In genomic region chr1:113648478-113648877, GRCh38 we compare ENCODE assay signal across 27 cellular contexts.
"Had no signal": no experiment of that assay in that cellular context is flagged by ENCODE, and none has a peak within 500 bp of the region (broad histone marks: within the 10 kb centered on the region; RNA-seq: fewer than 3 reads in every experiment).

No MANE protein-coding gene starts in this region.

- FAIRE-seq: urothelium cell line had no signal

- H3K27me3 ChIP-seq: stomach, suprapubic skin, testis, thyroid gland, tibial artery, tibial nerve, transverse colon, upper lobe of left lung, upper lobe of right lung, uterus, vagina had no signal

- H3K36me3 ChIP-seq: thoracic aorta, uterus had no signal

- DNase-seq: stimulated activated CD4-positive, alpha-beta T cell treated with anti-CD3 and anti-CD28 coated beads, Interleukin-2, amount 100 ng/mL, for 48 hours; stimulated activated CD4-positive, alpha-beta T cell treated with anti-CD3 and anti-CD28 coated beads, Interleukin-4, amount 100 ng/mL, for 1 hour; stimulated activated CD4-positive, alpha-beta T cell treated with anti-CD3 and anti-CD28 coated beads, Interleukin-4, amount 100 ng/mL, for 24 hours; stimulated activated CD4-positive, alpha-beta T cell treated with anti-CD3 and anti-CD28 coated beads, Interleukin-4, amount 100 ng/mL, for 4 hours; stimulated activated CD8-positive, alpha-beta memory T cell treated with anti-CD3 and anti-CD28 coated beads, Interleukin-4, amount 100 ng/mL, for 48 hours; stimulated activated naive B cell treated with anti-CD40 and anti-IgM and Interleukin-4, amounts not matched to agents 10 μg/mL and 1 μg/mL and 100 μg/mL, for 72 hours; stimulated activated naive CD4-positive, alpha-beta T cell; stimulated activated naive CD4-positive, alpha-beta T cell treated with Interleukin-2 at 50 U/mL for 16 hours; stimulated activated naive CD8-positive, alpha-beta T cell treated with anti-CD3 and anti-CD28 coated beads, Interleukin-15, amount 100 ng/mL, for 72 hours; stimulated activated naive CD8-positive, alpha-beta T cell treated with anti-CD3 and anti-CD28 coated beads, Interleukin-15, Interleukin-2, amounts not matched to agents 100 U/mL and 50 U/mL, for 24 hours; stomach; substantia nigra; testis; thyroid gland; tibial artery; transverse colon; trophoblast cell; upper lobe of left lung; upper lobe of right lung; uterus had no signal

- H3K4me1 ChIP-seq: stomach, suprapubic skin, testis, thyroid gland, tibial artery, tibial nerve, transverse colon, upper lobe of left lung, upper lobe of right lung, uterus, vagina had no signal

- H3K4me3 ChIP-seq: stomach, suprapubic skin, testis, thoracic aorta, thyroid gland, tibial artery, tibial nerve, transverse colon, upper lobe of left lung, upper lobe of right lung, uterus, vagina had no signal

- ATAC-seq: stimulated activated effector memory CD8-positive, alpha-beta T cell treated with anti-CD3 and anti-CD28 coated beads, Interleukin-12 subunit alpha, Interleukin-12 subunit beta, amount 100 ng/mL, for 72 hours; stimulated activated memory B cell treated with anti-CD40 and anti-IgM and Interleukin-4, amounts not matched to agents 10 μg/mL and 1 μg/mL and 100 μg/mL, for 72 hours; stimulated activated naive B cell treated with anti-CD40 and anti-IgM and Interleukin-4, amounts not matched to agents 10 μg/mL and 1 μg/mL and 100 μg/mL, for 72 hours; stimulated activated naive CD8-positive, alpha-beta T cell treated with anti-CD3 and anti-CD28 coated beads, Interleukin-15, amount 100 ng/mL, for 72 hours; stimulated activated naive CD8-positive, alpha-beta T cell treated with anti-CD3 and anti-CD28 coated beads, Interleukin-15, Interleukin-2, amounts not matched to agents 100 U/mL and 50 U/mL, for 24 hours; upper lobe of right lung had no signal

- H3K9me3 ChIP-seq: stomach, suprapubic skin, testis, thoracic aorta, thyroid gland, tibial artery, tibial nerve, transverse colon, upper lobe of left lung, upper lobe of right lung, uterus, vagina had no signal

- H3K27ac ChIP-seq: stomach, suprapubic skin, testis, thoracic aorta, thyroid gland, tibial artery, tibial nerve, transverse colon, upper lobe of left lung, upper lobe of right lung, uterus, vagina had no signal
